ENCODE assay signal across 2 cellular contexts in genomic region chr10:95202865-95203264, GRCh38. TPM values are rescaled to one million over a fixed set of nuclear protein-coding genes. Genes with fewer than 3 reads are reported as not detected.
"Had no signal": no experiment of that assay in that cellular context is flagged by ENCODE, and none has a peak within 500 bp of the region (broad histone marks: within the 10 kb centered on the region; RNA-seq: fewer than 3 reads in every experiment).

No MANE protein-coding gene starts in this region.

RNA-seq across cellular contexts. Expression of gene ACSM6, which starts 8.8 kb away (rescaled TPM):
- total RNA-seq: G401, GM12878 had no signal
